ENCODE assay signal across 8 cellular contexts in genomic region chr9:90870646-90871326, GRCh38.
A peak's percentile ranks its signal among the peaks of the same experiment; 100 is the strongest.
DNase-seq lines count a peak whose midpoint lies in the region; ATAC-seq, FAIRE-seq and TF ChIP-seq lines count a peak whose summit lies in the region.

No MANE protein-coding gene starts in this region.

- intact Hi-C loops in psoas muscle (cut with DNase I), result loop anchor here (2.0 to 5.0 kb wide), 4 partner anchors 728 to 1293 kb away; no protein-coding TSS in a partner anchor

- peak; percentile 8 for FAIRE-seq in frontal cortex (lab: Jason Lieb, UNC)

- H3K4me3 ChIP-seq in BJ (ENCODE audit: low read depth, low read length) (no peak overlapping the region), psoas muscle (no peak overlapping the region)

- H3K36me3 ChIP-seq in BJ (ENCODE audit: control insufficient read depth, insufficient read depth, low read length) (no peaks in the 10 kb centered on the region), psoas muscle (ENCODE audit: insufficient read depth in 1 of 2, low read depth in 1 of 2) (no peaks in the 10 kb centered on the region)

- H3K27me3 ChIP-seq in BJ (ENCODE audit: control insufficient read depth, insufficient read depth, low read length) (no peaks in the 10 kb centered on the region), psoas muscle (ENCODE audit: insufficient read depth in 3 of 3, low read length in 2 of 3) (no peaks in the 10 kb centered on the region)

- H3K9me3 ChIP-seq in psoas muscle, result no peaks in the 10 kb centered on the region

- no peak overlapping the region for H3K27ac ChIP-seq in psoas muscle

- WGBS in psoas muscle, 3 donors, result 14 to 18% (median 17%) methylated on average over 4 of the region's 4 CpGs

- H3K4me1 ChIP-seq in psoas muscle, result peaks cover 9% of the 10 kb centered on the region

- DNase-seq in BJ (ENCODE audit: low read depth) (peak; percentile 2), NCI-H524 (lab: John Stamatoyannopoulos, UW) (peak; percentile 41 to 52), activated T-cell treated with anti-CD3 and anti-CD28 coated beads for 48 hours (ENCODE audit: low read depth) (peak; percentile 23), frontal cortex (ENCODE audit: low spot score in 2 of 2) (peak; percentile 16 to 27), psoas muscle (no peak)
- no peak for DNase-seq in activated CD4-positive, CD25-positive, alpha-beta regulatory T cell (lab: John Stamatoyannopoulos, UW)

- TF ChIP-seq CTCF in BJ (IDR thresholded peaks at IDR 0.05; ENCODE audit: insufficient read depth, low read depth, low read length) (peak; percentile 88), psoas muscle (IDR thresholded peaks at IDR 0.05) (peak; percentile 91)

- POLR2A ChIA-PET in BJ (lab: Charles Lee), result no interaction called here

- CTCF ChIA-PET in BJ (lab: Yijun Ruan, JAX), result interaction anchor here (0.7 to 3.0 kb wide), 10 partner anchors 10 to 1294 kb away, joined by 3 to 14 read pairs (median 4); no protein-coding TSS in a partner anchor

- ATAC-seq in GM21423 (IDR thresholded peaks at IDR 0.05; ENCODE audit: unreplicated experiment) (peak; percentile 51), psoas muscle (peak in 3 of 4 donors; percentile 51 to 58 (median 58)), HG02642 (IDR thresholded peaks at IDR 0.05; ENCODE audit: poor library complexity, unreplicated experiment) (no peak)

Comparison
In these comparisons a context has a peak if more than half of its experiments do, and no peak if none do; other contexts are left out.
1. DNase-seq: peak in BJ (single experiment), NCI-H524 (2 of 2), activated T-cell treated with anti-CD3 and anti-CD28 coated beads for 48 hours (single experiment) and frontal cortex (2 of 2); none in psoas muscle (0 of 2) and activated CD4-positive, CD25-positive, alpha-beta regulatory T cell (0 of 4).